Comparison of ENCODE assay signal across 1 cellular context in genomic region chr7:80783688-80784327, GRCh38.
TF ChIP-seq lines count a peak whose summit lies in the region.

No MANE protein-coding gene starts in this region.

TF ChIP-seq in SK-N-SH, 30 proteins besides CTCF, POLR2A, EP300 and RAD21:
- peak; percentile 72 for TF ChIP-seq TCF12 (IDR thresholded peaks at IDR 0.05)
- no peak for TF ChIP-seq FOXJ3 (CRISPR knock-in tag; IDR thresholded peaks at IDR 0.05)
- TF ChIP-seq POLR2AphosphoS5 (IDR thresholded peaks at IDR 0.05; ENCODE audit: low read depth, low read length) = no peak
- TF ChIP-seq NRF1 (IDR thresholded peaks at IDR 0.05; ENCODE audit: low read depth, low read length) = no peak
- no peak; the same call in 1 of the 2 replicates for TF ChIP-seq NFIC (IDR thresholded peaks at IDR 0.05; ENCODE audit: borderline replicate concordance)
- TF ChIP-seq SMC3 (IDR thresholded peaks at IDR 0.05; ENCODE audit: low read depth, low read length) = no peak
- no peak; the same call in 1 of the 2 replicates for TF ChIP-seq RXRA (IDR thresholded peaks at IDR 0.05; ENCODE audit: borderline replicate concordance, low read depth)
- no peak for TF ChIP-seq RFX5 (IDR thresholded peaks at IDR 0.05; ENCODE audit: low read length)
- peak; percentile 78 for TF ChIP-seq JUND (IDR thresholded peaks at IDR 0.05)
- peak; percentile 90 for TF ChIP-seq MEF2A (IDR thresholded peaks at IDR 0.05; ENCODE audit: borderline replicate concordance, low read depth)
- no peak for TF ChIP-seq EZH2phosphoT487 (IDR thresholded peaks at IDR 0.05; ENCODE audit: borderline replicate concordance, low read depth)
- 0 out of 2 replicates have a peak, but pooled peaks have one; percentile 26 for TF ChIP-seq TEAD4 (IDR thresholded peaks at IDR 0.05; ENCODE audit: borderline replicate concordance, insufficient read depth)
- TF ChIP-seq ELF1 (IDR thresholded peaks at IDR 0.05) = 0 out of 2 replicates have a peak, but pooled peaks have one; percentile 10
- peak; percentile 59 for TF ChIP-seq MAX (IDR thresholded peaks at IDR 0.05; ENCODE audit: low read depth)
- no peak for TF ChIP-seq USF1 (IDR thresholded peaks at IDR 0.05; ENCODE audit: borderline replicate concordance, low read depth)
- no peak for TF ChIP-seq RCOR1 (IDR thresholded peaks at IDR 0.05; ENCODE audit: low read length)
- TF ChIP-seq GATA2 (CRISPR knock-in tag; IDR thresholded peaks at IDR 0.05) = no peak
- TF ChIP-seq YY1 (IDR thresholded peaks at IDR 0.05; ENCODE audit: low read depth) = no peak
- no peak for TF ChIP-seq IRF3 (IDR thresholded peaks at IDR 0.05; ENCODE audit: low read depth, low read length)
- no peak for TF ChIP-seq GABPA (IDR thresholded peaks at IDR 0.05; ENCODE audit: low read depth)
- TF ChIP-seq SIN3A (IDR thresholded peaks at IDR 0.05; ENCODE audit: borderline replicate concordance, low read depth, low read length) = no peak
- no peak for TF ChIP-seq ZBTB33 (IDR thresholded peaks at IDR 0.05; ENCODE audit: borderline replicate concordance, low read depth)
- peak; percentile 82 for TF ChIP-seq FOSL2 (IDR thresholded peaks at IDR 0.05; ENCODE audit: borderline replicate concordance, low read depth)
- TF ChIP-seq PBX3 (IDR thresholded peaks at IDR 0.05) = peak; percentile 70
- no peak for TF ChIP-seq CHD2 (IDR thresholded peaks at IDR 0.05; ENCODE audit: low read length, partially characterized antibody)
- TF ChIP-seq REST (IDR thresholded peaks at IDR 0.05; ENCODE audit: low read depth, low read length) = no peak
- no peak; the same call in 1 of the 2 replicates for TF ChIP-seq FOXM1 (IDR thresholded peaks at IDR 0.05; ENCODE audit: low read depth)
- TF ChIP-seq USF2 (IDR thresholded peaks at IDR 0.05; ENCODE audit: borderline replicate concordance, low read depth, low read length) = no peak
- no peak for TF ChIP-seq MXI1 (IDR thresholded peaks at IDR 0.05; ENCODE audit: low read depth, low read length)
- TF ChIP-seq TAF1 (IDR thresholded peaks at IDR 0.05; ENCODE audit: borderline replicate concordance, low read depth, low read length) = no peak
TF ChIP-seq in SK-N-SH: peak in this region for 8.
